ENCODE assay signal across 17 cellular contexts in genomic region chr9:33197279-33197678, GRCh38. TPM values are rescaled to one million over a fixed set of nuclear protein-coding genes. Genes with fewer than 3 reads are reported as not detected.
DNase-seq lines count a peak whose midpoint lies in the region; ATAC-seq and TF ChIP-seq lines count a peak whose summit lies in the region.
"Had no signal": no experiment of that assay in that cellular context is flagged by ENCODE, and none has a peak within 500 bp of the region (broad histone marks: within the 10 kb centered on the region; RNA-seq: fewer than 3 reads in every experiment).

No MANE protein-coding gene starts in this region.

- H3K27me3 ChIP-seq in BLaER1 (no peaks in the 10 kb centered on the region), lower lobe of right lung (ENCODE audit: low read depth) (no peaks in the 10 kb centered on the region), smooth muscle cell (ENCODE audit: low read depth) (no peaks in the 10 kb centered on the region)
- H3K27me3 ChIP-seq: thyroid gland had no signal

- no peaks in the 10 kb centered on the region for H3K36me3 ChIP-seq in BLaER1
- H3K36me3 ChIP-seq in lower lobe of right lung, result no peaks in the 10 kb centered on the region
- no peaks in the 10 kb centered on the region for H3K36me3 ChIP-seq in smooth muscle cell (ENCODE audit: low read depth)
- H3K36me3 ChIP-seq: thyroid gland had no signal

- H3K4me1 ChIP-seq in BLaER1 (peaks cover 63% of the 10 kb centered on the region), lower lobe of right lung (peaks cover 3% of the 10 kb centered on the region), smooth muscle cell (ENCODE audit: low read depth) (peaks cover 5% of the 10 kb centered on the region)
- H3K4me1 ChIP-seq: A549, thyroid gland had no signal

- H3K9ac ChIP-seq in BLaER1 (no peak overlapping the region), smooth muscle cell (ENCODE audit: low read depth) (no peak overlapping the region)

- WGBS in smooth muscle cell (ENCODE audit: low lambda C conversion rate), result 90% methylated on average over 2 of the region's 2 CpGs

- intact Hi-C loops in lower lobe of right lung (cut with DNase I), result no loop called here

- ATAC-seq in lower lobe of right lung, result peak; percentile 47 to 48
- no peak for ATAC-seq in HG03039 (IDR thresholded peaks at IDR 0.05; ENCODE audit: unreplicated experiment)
- ATAC-seq in HG02571 (IDR thresholded peaks at IDR 0.05; ENCODE audit: unreplicated experiment), result no peak
- ATAC-seq: A549; activated CD8-positive, alpha-beta T cell treated with anti-CD3 and anti-CD28 coated beads for 36 hours; activated T-cell treated with anti-CD3 and anti-CD28 coated beads, Interleukin-2, amount 50 U/mL, for 4 hours had no signal

- peak overlapping the region; percentile 34 for H3K4me2 ChIP-seq in BLaER1
- no peak overlapping the region for H3K4me2 ChIP-seq in smooth muscle cell
- H3K4me2 ChIP-seq: A549 had no signal

- peaks cover 9% of the 10 kb centered on the region for H3F3A ChIP-seq in smooth muscle cell (ENCODE audit: low read depth)

- H4K20me1 ChIP-seq in BLaER1 (no peaks in the 10 kb centered on the region), smooth muscle cell (ENCODE audit: low read depth) (no peaks in the 10 kb centered on the region)

- H3K27ac ChIP-seq in BLaER1 (no peak overlapping the region), epithelial cell of prostate (peak overlapping the region; percentile 29), lower lobe of right lung (peak overlapping the region; percentile 6), smooth muscle cell (ENCODE audit: low read depth) (no peak overlapping the region)
- H3K27ac ChIP-seq: A549, thyroid gland had no signal

- H3K9me3 ChIP-seq in BLaER1, result 0 out of 2 replicates have a peak, but pooled peaks cover 3% of the 10 kb centered on the region
- no peaks in the 10 kb centered on the region for H3K9me3 ChIP-seq in lower lobe of right lung
- H3K9me3 ChIP-seq in smooth muscle cell (replicated peaks; ENCODE audit: low read depth), result no peaks in the 10 kb centered on the region
- H3K9me3 ChIP-seq: A549, thyroid gland had no signal

- H3K4me3 ChIP-seq in BLaER1, result no peak overlapping the region
- H3K4me3 ChIP-seq in lower lobe of right lung, result no peak overlapping the region
- H3K4me3 ChIP-seq in smooth muscle cell, result no peak overlapping the region
- H3K4me3 ChIP-seq: A549, thyroid gland had no signal

- H3K79me2 ChIP-seq in smooth muscle cell (ENCODE audit: low read depth), result no peaks in the 10 kb centered on the region

- peak overlapping the region; percentile 8 for H2AFZ ChIP-seq in smooth muscle cell (ENCODE audit: low read depth)

- TF ChIP-seq CTCF in lower lobe of right lung (IDR thresholded peaks at IDR 0.05) (no peak), smooth muscle cell (IDR thresholded peaks at IDR 0.05; ENCODE audit: borderline replicate concordance, insufficient read depth, poor library complexity, severe bottlenecking) (no peak)

- DNase-seq in epithelial cell of prostate (ENCODE audit: low read depth, low spot score), result no peak
- DNase-seq in lower lobe of right lung, result no peak
- no peak for DNase-seq in smooth muscle cell (lab: John Stamatoyannopoulos, UW; ENCODE audit: unreplicated experiment)
- DNase-seq in stimulated activated CD4-positive, alpha-beta T cell treated with anti-CD3 and anti-CD28 coated beads, Interleukin-4, amount 100 ng/mL, for 4 hours, result no peak
- DNase-seq in HCEC 1CT, result no peak
- DNase-seq: activated CD8-positive, alpha-beta T cell treated with anti-CD3 and anti-CD28 coated beads for 36 hours; activated naive CD4-positive, alpha-beta T cell treated with anti-CD3 and anti-CD28 coated beads, Interleukin-2, amount 50 U/mL, for 16 hours; activated T-cell treated with anti-CD3 and anti-CD28 coated beads, Interleukin-2, amount 50 U/mL, for 4 hours; H9; NCI-H187; NCI-H446 treated with DMSO at 0.1 percent for 48 hours; thyroid gland had no signal

RNA-seq across cellular contexts. Expression of gene B4GALT1, which starts 30.1 kb away (rescaled TPM):
- total RNA-seq in lower lobe of right lung (72.0 TPM), smooth muscle cell (46.9 and 56.3 TPM in 2 replicates)
- polyA plus RNA-seq in smooth muscle cell, result 49.2 and 49.3 TPM in 2 replicates

RNA-seq across cellular contexts. Expression of gene SPINK4, which starts 42.7 kb away (rescaled TPM):
- not detected for total RNA-seq in lower lobe of right lung
- not detected in 2 replicates for total RNA-seq in smooth muscle cell
- not detected in 2 replicates for polyA plus RNA-seq in smooth muscle cell
- total RNA-seq: activated CD8-positive, alpha-beta T cell treated with anti-CD3 and anti-CD28 coated beads for 36 hours; activated T-cell treated with anti-CD3 and anti-CD28 coated beads, Interleukin-2, amount 50 U/mL, for 4 hours; epithelial cell of proximal tubule; H9; thyroid gland had no signal
- polyA plus RNA-seq: A549 had no signal

Comparison
In these comparisons a context has a peak if more than half of its experiments do, and no peak if none do; other contexts are left out.
1. H3K27ac ChIP-seq: peak in epithelial cell of prostate (single experiment) and lower lobe of right lung (single experiment); none in BLaER1 (single experiment) and smooth muscle cell (single experiment).
2. ATAC-seq: peak in lower lobe of right lung (2 of 2); none in HG03039 (single experiment) and HG02571 (single experiment).